In genomic region chr7:100673942-100674431, GRCh38 we compare ENCODE assay signal across 8 cellular contexts. TPM values are rescaled to one million over a fixed set of nuclear protein-coding genes. Genes with fewer than 3 reads are reported as not detected.
DNase-seq lines count a peak whose midpoint lies in the region; ATAC-seq, FAIRE-seq and TF ChIP-seq lines count a peak whose summit lies in the region.

No MANE protein-coding gene starts in this region.

- H3K9ac ChIP-seq in kidney (ENCODE audit: low read length in 2 of 2) = peak overlapping the region; percentile 74 to 87

- H3K36me3 ChIP-seq in CD4-positive, CD25-positive, alpha-beta regulatory T cell (ENCODE audit: control insufficient read depth, insufficient read depth, low read length) = peaks cover 22% of the 10 kb centered on the region
- H3K36me3 ChIP-seq in RWPE2 (ENCODE audit: low read depth) (peaks cover 27% of the 10 kb centered on the region), brain microvascular endothelial cell (replicated peaks) (peaks cover 25% of the 10 kb centered on the region), kidney (ENCODE audit: control insufficient read depth in 1 of 2, insufficient read depth in 2 of 2, low read length in 2 of 2) (peaks cover 14 to 20% of the 10 kb centered on the region in 2 donors)

- peak overlapping the region; percentile 84 to 98 (median 97) for H3K27ac Mint-ChIP-seq in CD4-positive, CD25-positive, alpha-beta regulatory T cell
- H3K27ac Mint-ChIP-seq in stimulated activated memory B cell treated with anti-CD40 and anti-IgM and Interleukin-4, amounts not matched to agents 10 μg/mL and 1 μg/mL and 100 μg/mL, for 72 hours = peak overlapping the region; percentile 92

- peaks cover 17% of the 10 kb centered on the region for H3K4me1 ChIP-seq in CD4-positive, CD25-positive, alpha-beta regulatory T cell (ENCODE audit: control insufficient read depth, insufficient read depth, low read length, poor library complexity, severe bottlenecking)
- H3K4me1 ChIP-seq in RWPE2 (ENCODE audit: insufficient read depth, poor library complexity, severe bottlenecking) = no peaks in the 10 kb centered on the region
- peaks cover 0 to 3% of the 10 kb centered on the region in 2 donors for H3K4me1 ChIP-seq in kidney (ENCODE audit: control insufficient read depth in 1 of 2, insufficient read depth in 1 of 2, low read depth in 1 of 2, low read length in 2 of 2)

- H3K9me3 ChIP-seq in CD4-positive, CD25-positive, alpha-beta regulatory T cell (ENCODE audit: control insufficient read depth in 2 of 2, low read length in 2 of 2) = no peaks in the 10 kb centered on the region
- H3K9me3 ChIP-seq in RWPE2 (ENCODE audit: severe bottlenecking) (no peaks in the 10 kb centered on the region), kidney (ENCODE audit: control insufficient read depth in 1 of 2, low read length in 2 of 2) (no peaks in the 10 kb centered on the region)

- DNase-seq in CD4-positive, CD25-positive, alpha-beta regulatory T cell = peak in 1 of 3 donors; percentile 41
- DNase-seq in HCEC 1CT (peak; percentile 47), RWPE2 (ENCODE audit: low spot score) (no peak), brain microvascular endothelial cell (no peak), kidney (peak; percentile 89), kidney tubule cell (ENCODE audit: low spot score) (no peak), NCI-H2227 (lab: John Stamatoyannopoulos, UW; ENCODE audit: unreplicated experiment) (no peak)

- no peak for TF ChIP-seq CTCF in RWPE2 (IDR thresholded peaks at IDR 0.05; ENCODE audit: poor library complexity, severe bottlenecking)
- no peak for TF ChIP-seq CTCF in brain microvascular endothelial cell (IDR thresholded peaks at IDR 0.05; ENCODE audit: low read depth, low read length, missing control alignments)
- TF ChIP-seq CTCF in kidney (IDR thresholded peaks at IDR 0.05; ENCODE audit: borderline replicate concordance, extremely low read depth, insufficient read depth) = no peak

- peak overlapping the region; percentile 51 for H3K4me3 ChIP-seq in CD4-positive, CD25-positive, alpha-beta regulatory T cell (ENCODE audit: low read depth, low read length)
- H3K4me3 ChIP-seq in RWPE2 (ENCODE audit: severe bottlenecking) = peak overlapping the region; percentile 92
- H3K4me3 ChIP-seq in brain microvascular endothelial cell (ENCODE audit: low read depth, low read length) = peak overlapping the region; percentile 89
- peak overlapping the region; percentile 72 to 79 for H3K4me3 ChIP-seq in kidney (ENCODE audit: low read length in 2 of 2)

- no peak for ATAC-seq in CD4-positive, CD25-positive, alpha-beta regulatory T cell (ENCODE audit: low read depth in 2 of 2)
- ATAC-seq in RWPE2 (ENCODE audit: low read depth) = no peak
- peak; percentile 1 for ATAC-seq in stimulated activated memory B cell treated with anti-CD40 and anti-IgM and Interleukin-4, amounts not matched to agents 10 μg/mL and 1 μg/mL and 100 μg/mL, for 72 hours

- peaks cover 0 to 28% (median 10%) of the 10 kb centered on the region in 4 donors for H3K4me1 Mint-ChIP-seq in CD4-positive, CD25-positive, alpha-beta regulatory T cell
- H3K4me1 Mint-ChIP-seq in stimulated activated memory B cell treated with anti-CD40 and anti-IgM and Interleukin-4, amounts not matched to agents 10 μg/mL and 1 μg/mL and 100 μg/mL, for 72 hours = peaks cover 23% of the 10 kb centered on the region

- H3K9me3 Mint-ChIP-seq in CD4-positive, CD25-positive, alpha-beta regulatory T cell = peaks cover 0 to 1% (median 0%) of the 10 kb centered on the region in 7 donors
- H3K9me3 Mint-ChIP-seq in stimulated activated memory B cell treated with anti-CD40 and anti-IgM and Interleukin-4, amounts not matched to agents 10 μg/mL and 1 μg/mL and 100 μg/mL, for 72 hours = no peaks in the 10 kb centered on the region

- peak overlapping the region; percentile 94 for H3K27ac ChIP-seq in CD4-positive, CD25-positive, alpha-beta regulatory T cell (ENCODE audit: insufficient read depth, low read length, poor library complexity, severe bottlenecking)
- H3K27ac ChIP-seq in RWPE2 (ENCODE audit: poor library complexity, severe bottlenecking) (peak overlapping the region; percentile 75), brain microvascular endothelial cell (peak overlapping the region; percentile 99), kidney (ENCODE audit: low read depth in 2 of 2, low read length in 2 of 2) (peak overlapping the region; percentile 93 to 99)

- peak overlapping the region; percentile 96 to 98 (median 97) for H3K4me3 Mint-ChIP-seq in CD4-positive, CD25-positive, alpha-beta regulatory T cell
- H3K4me3 Mint-ChIP-seq in stimulated activated memory B cell treated with anti-CD40 and anti-IgM and Interleukin-4, amounts not matched to agents 10 μg/mL and 1 μg/mL and 100 μg/mL, for 72 hours = peak overlapping the region; percentile 97

- in situ Hi-C loops in brain microvascular endothelial cell (cut with HindIII; ENCODE audit: low pct_ligation_motif_present, low sequenced_read_pairs) = no loop called here

- FAIRE-seq in kidney (lab: Jason Lieb, UNC) = no peak

- H3K27me3 Mint-ChIP-seq in CD4-positive, CD25-positive, alpha-beta regulatory T cell = peaks cover 7% of the 10 kb centered on the region
- no peaks in the 10 kb centered on the region for H3K27me3 Mint-ChIP-seq in stimulated activated memory B cell treated with anti-CD40 and anti-IgM and Interleukin-4, amounts not matched to agents 10 μg/mL and 1 μg/mL and 100 μg/mL, for 72 hours

- H3K27me3 ChIP-seq in CD4-positive, CD25-positive, alpha-beta regulatory T cell (ENCODE audit: control insufficient read depth, insufficient read depth, low read length) = no peaks in the 10 kb centered on the region
- H3K27me3 ChIP-seq in RWPE2 (ENCODE audit: insufficient read depth, poor library complexity, severe bottlenecking) = no peaks in the 10 kb centered on the region
- no peaks in the 10 kb centered on the region for H3K27me3 ChIP-seq in brain microvascular endothelial cell (replicated peaks)

- H3K36me3 Mint-ChIP-seq in CD4-positive, CD25-positive, alpha-beta regulatory T cell = no peaks in the 10 kb centered on the region
- H3K36me3 Mint-ChIP-seq in stimulated activated memory B cell treated with anti-CD40 and anti-IgM and Interleukin-4, amounts not matched to agents 10 μg/mL and 1 μg/mL and 100 μg/mL, for 72 hours = peaks cover 22% of the 10 kb centered on the region

- intact Hi-C loops in kidney (cut with DNase I) = no loop called here

RNA-seq across cellular contexts. Expression of gene GNB2, which starts 0.4 kb away (rescaled TPM):
- 160 TPM for total RNA-seq in CD4-positive, CD25-positive, alpha-beta regulatory T cell
- polyA plus RNA-seq in CD4-positive, CD25-positive, alpha-beta regulatory T cell = 10 to 100 TPM; 47.2 to 70.0 (median 66.8) TPM
- 265 TPM for total RNA-seq in kidney
- polyA plus RNA-seq in kidney (ENCODE audit: insufficient read depth, low read depth, low replicate concordance) = 234 TPM

RNA-seq across cellular contexts. Expression of gene ACTL6B, which starts 17.7 kb away (rescaled TPM):
- total RNA-seq in CD4-positive, CD25-positive, alpha-beta regulatory T cell = not detected
- polyA plus RNA-seq in CD4-positive, CD25-positive, alpha-beta regulatory T cell = not detected
- not detected for total RNA-seq in kidney
- not detected for polyA plus RNA-seq in kidney (ENCODE audit: insufficient read depth, low read depth, low replicate concordance)

RNA-seq across cellular contexts. Expression of gene GIGYF1, which starts 20.1 kb away (rescaled TPM):
- 82.4 TPM for total RNA-seq in CD4-positive, CD25-positive, alpha-beta regulatory T cell
- under 1 TPM; 0.71 to 0.89 (median 0.73) TPM for polyA plus RNA-seq in CD4-positive, CD25-positive, alpha-beta regulatory T cell
- total RNA-seq in kidney = 51.3 TPM
- 11.6 TPM for polyA plus RNA-seq in kidney (ENCODE audit: insufficient read depth, low read depth, low replicate concordance)

RNA-seq across cellular contexts. Expression of gene POP7, which starts 31.9 kb away (rescaled TPM):
- total RNA-seq in CD4-positive, CD25-positive, alpha-beta regulatory T cell = 11.3 TPM
- 10 to 100 TPM; 57.2 to 63.0 (median 61.5) TPM for polyA plus RNA-seq in CD4-positive, CD25-positive, alpha-beta regulatory T cell
- 25.7 TPM for total RNA-seq in kidney
- 41.8 TPM for polyA plus RNA-seq in kidney (ENCODE audit: insufficient read depth, low read depth, low replicate concordance)

RNA-seq across cellular contexts. Expression of gene TFR2, which starts 32.6 kb away (rescaled TPM):
- total RNA-seq in CD4-positive, CD25-positive, alpha-beta regulatory T cell = 8.0 TPM
- polyA plus RNA-seq in CD4-positive, CD25-positive, alpha-beta regulatory T cell = 1 to 10 TPM; 1.2 to 2.0 (median 1.5) TPM
- total RNA-seq in kidney = 0.79 TPM
- polyA plus RNA-seq in kidney (ENCODE audit: insufficient read depth, low read depth, low replicate concordance) = 0.22 TPM

Comparison
In these comparisons a context has a peak if more than half of its experiments do, and no peak if none do; other contexts are left out.
1. DNase-seq: peak in HCEC 1CT (single experiment) and kidney (single experiment); none in RWPE2 (single experiment), brain microvascular endothelial cell (single experiment), kidney tubule cell (single experiment) and NCI-H2227 (single experiment).
2. Peak in every context shown above with its lines, with median percentiles within 50 percentile points of each other: H3K27ac ChIP-seq and H3K4me3 ChIP-seq.